Comparison of ENCODE assay signal across 25 cellular contexts in genomic region chr17:5541610-5542202, GRCh38. TPM values are rescaled to one million over a fixed set of nuclear protein-coding genes. Genes with fewer than 3 reads are reported as not detected.
A peak's percentile ranks its signal among the peaks of the same experiment; 100 is the strongest.
DNase-seq lines count a peak whose midpoint lies in the region; ATAC-seq and TF ChIP-seq lines count a peak whose summit lies in the region.
"Had no signal": no experiment of that assay in that cellular context is flagged by ENCODE, and none has a peak within 500 bp of the region (broad histone marks: within the 10 kb centered on the region; RNA-seq: fewer than 3 reads in every experiment).

No MANE protein-coding gene starts in this region.

- CTCF ChIA-PET in activated naive CD4-positive, alpha-beta T cell treated with anti-CD3 and anti-CD28 coated beads, Interleukin-2, amount 10 ng/mL, durations not matched to agents 7 days and 5 days (lab: Charles Lee) = no interaction called here

- peaks cover 37% of the 10 kb centered on the region for H3K36me3 ChIP-seq in RWPE2 (ENCODE audit: low read depth)
- H3K36me3 ChIP-seq: adrenal gland, brain microvascular endothelial cell, colonic mucosa, HAP-1 had no signal

- no peaks in the 10 kb centered on the region for H3K9me3 Mint-ChIP-seq in activated naive CD4-positive, alpha-beta T cell treated with anti-CD3 and anti-CD28 coated beads, Interleukin-2, amount 10 ng/mL, durations not matched to agents 7 days and 5 days
- H3K9me3 Mint-ChIP-seq: activated CD4-positive, alpha-beta memory T cell treated with anti-CD3 and anti-CD28 coated beads, Interleukin-2, amount 10 ng/mL, durations not matched to agents 7 days and 5 days; activated T-helper 1 cell treated with anti-CD3 and anti-CD28 coated beads, Interleukin-12 subunit alpha, Interleukin-12 subunit beta, Interleukin-2, Interleukin-4 antibody, amounts not matched to agents 30 ng/mL and 10 ng/mL and 1 ng/mL, durations not matched to agents 14 hours and 24 hours and 36 hours; CD4-positive, alpha-beta memory T cell; nephron progenitor cell; type B pancreatic cell had no signal

- no peaks in the 10 kb centered on the region for H3K4me1 Mint-ChIP-seq in activated naive CD4-positive, alpha-beta T cell treated with anti-CD3 and anti-CD28 coated beads, Interleukin-2, amount 10 ng/mL, durations not matched to agents 7 days and 5 days
- H3K4me1 Mint-ChIP-seq: activated CD4-positive, alpha-beta memory T cell treated with anti-CD3 and anti-CD28 coated beads, Interleukin-2, amount 10 ng/mL, durations not matched to agents 7 days and 5 days had no signal

- no peaks in the 10 kb centered on the region for H3K4me1 ChIP-seq in RWPE2 (ENCODE audit: insufficient read depth, poor library complexity, severe bottlenecking)
- H3K4me1 ChIP-seq: adrenal gland, colonic mucosa, HAP-1, left ventricle myocardium inferior had no signal

- no peak for TF ChIP-seq CTCF in RWPE2 (IDR thresholded peaks at IDR 0.05; ENCODE audit: poor library complexity, severe bottlenecking)

- DNase-seq in activated naive CD4-positive, alpha-beta T cell treated with anti-CD3 and anti-CD28 coated beads, Interleukin-2, amount 10 ng/mL, durations not matched to agents 7 days and 5 days = no peak
- no peak for DNase-seq in activated naive CD4-positive, alpha-beta T cell treated with anti-CD3 and anti-CD28 coated beads, Interleukin-2, amount 50 U/mL, for 16 hours
- no peak for DNase-seq in RWPE2 (ENCODE audit: low spot score)
- peak; percentile 75 for DNase-seq in iPS-NIHi11 (ENCODE audit: low spot score)
- DNase-seq in ureter (ENCODE audit: low spot score) = peak; percentile 13
- DNase-seq: activated CD4-positive, alpha-beta memory T cell treated with anti-CD3 and anti-CD28 coated beads, Interleukin-2, amount 10 ng/mL, durations not matched to agents 7 days and 5 days; activated CD4-positive, CD25-positive, alpha-beta regulatory T cell; brain microvascular endothelial cell; CD4-positive, alpha-beta memory T cell; colonic mucosa; DMS 273 treated with DMSO at 0.1 percent for 48 hours; left ventricle myocardium inferior; midbrain; NCI-H1417 treated with DMSO at 0.1 percent for 48 hours; NCI-H2171 treated with DMSO at 0.1 percent for 48 hours; nephron progenitor cell; stimulated activated CD4-positive, alpha-beta T cell treated with anti-CD3 and anti-CD28 coated beads, Interleukin-15, amount 100 ng/mL, for 24 hours; T-helper 9 cell had no signal

- H3K27ac Mint-ChIP-seq in activated naive CD4-positive, alpha-beta T cell treated with anti-CD3 and anti-CD28 coated beads, Interleukin-2, amount 10 ng/mL, durations not matched to agents 7 days and 5 days = peak overlapping the region; percentile 9
- H3K27ac Mint-ChIP-seq: activated CD4-positive, alpha-beta memory T cell treated with anti-CD3 and anti-CD28 coated beads, Interleukin-2, amount 10 ng/mL, durations not matched to agents 7 days and 5 days; nephron progenitor cell; type B pancreatic cell had no signal

- no peaks in the 10 kb centered on the region for H3K9me3 ChIP-seq in RWPE2 (ENCODE audit: severe bottlenecking)
- H3K9me3 ChIP-seq: adrenal gland, colonic mucosa, HAP-1, left ventricle myocardium inferior, sigmoid colon had no signal

- H3K27me3 Mint-ChIP-seq in activated naive CD4-positive, alpha-beta T cell treated with anti-CD3 and anti-CD28 coated beads, Interleukin-2, amount 10 ng/mL, durations not matched to agents 7 days and 5 days = no peaks in the 10 kb centered on the region
- H3K27me3 Mint-ChIP-seq: activated CD4-positive, alpha-beta memory T cell treated with anti-CD3 and anti-CD28 coated beads, Interleukin-2, amount 10 ng/mL, durations not matched to agents 7 days and 5 days; CD4-positive, alpha-beta memory T cell had no signal

- H3K4me3 ChIP-seq in RWPE2 (ENCODE audit: severe bottlenecking) = no peak overlapping the region
- H3K4me3 ChIP-seq: adrenal gland, colonic mucosa, HAP-1, left ventricle myocardium inferior, sigmoid colon had no signal

- peaks cover 69% of the 10 kb centered on the region for H3K36me3 Mint-ChIP-seq in activated naive CD4-positive, alpha-beta T cell treated with anti-CD3 and anti-CD28 coated beads, Interleukin-2, amount 10 ng/mL, durations not matched to agents 7 days and 5 days
- H3K36me3 Mint-ChIP-seq: type B pancreatic cell had no signal

- no peaks in the 10 kb centered on the region for H3K27me3 ChIP-seq in RWPE2 (ENCODE audit: insufficient read depth, poor library complexity, severe bottlenecking)
- H3K27me3 ChIP-seq: adrenal gland, brain microvascular endothelial cell, colonic mucosa, sigmoid colon had no signal

- ATAC-seq in RWPE2 (ENCODE audit: low read depth) (peak; percentile 23; the same call in 1 of the 3 replicates), SK-N-SH treated with all-trans-retinoic acid at 6 μM for 48 hours (no peak), GM18498 (IDR thresholded peaks at IDR 0.05; ENCODE audit: unreplicated experiment) (no peak)

- no peak overlapping the region for H3K27ac ChIP-seq in RWPE2 (ENCODE audit: poor library complexity, severe bottlenecking)
- H3K27ac ChIP-seq: adrenal gland, brain microvascular endothelial cell, colonic mucosa, left ventricle myocardium inferior had no signal

- no peak overlapping the region for H3K4me3 Mint-ChIP-seq in activated naive CD4-positive, alpha-beta T cell treated with anti-CD3 and anti-CD28 coated beads, Interleukin-2, amount 10 ng/mL, durations not matched to agents 7 days and 5 days
- H3K4me3 Mint-ChIP-seq: activated CD4-positive, alpha-beta memory T cell treated with anti-CD3 and anti-CD28 coated beads, Interleukin-2, amount 10 ng/mL, durations not matched to agents 7 days and 5 days; activated T-helper 1 cell treated with anti-CD3 and anti-CD28 coated beads, Interleukin-12 subunit alpha, Interleukin-12 subunit beta, Interleukin-2, Interleukin-4 antibody, amounts not matched to agents 30 ng/mL and 10 ng/mL and 1 ng/mL, durations not matched to agents 14 hours and 24 hours and 36 hours; nephron progenitor cell; type B pancreatic cell had no signal

TF ChIP-seq in SK-N-SH treated with all-trans-retinoic acid at 6 μM for 48 hours, 23 proteins besides CTCF, POLR2A, EP300 and RAD21:
- no peak for TF ChIP-seq PATZ1 (CRISPR knock-in tag; IDR thresholded peaks at IDR 0.05; ENCODE audit: borderline replicate concordance)
- TF ChIP-seq CSDC2 (CRISPR knock-in tag; IDR thresholded peaks at IDR 0.05) = no peak
- TF ChIP-seq, protein P1, sequence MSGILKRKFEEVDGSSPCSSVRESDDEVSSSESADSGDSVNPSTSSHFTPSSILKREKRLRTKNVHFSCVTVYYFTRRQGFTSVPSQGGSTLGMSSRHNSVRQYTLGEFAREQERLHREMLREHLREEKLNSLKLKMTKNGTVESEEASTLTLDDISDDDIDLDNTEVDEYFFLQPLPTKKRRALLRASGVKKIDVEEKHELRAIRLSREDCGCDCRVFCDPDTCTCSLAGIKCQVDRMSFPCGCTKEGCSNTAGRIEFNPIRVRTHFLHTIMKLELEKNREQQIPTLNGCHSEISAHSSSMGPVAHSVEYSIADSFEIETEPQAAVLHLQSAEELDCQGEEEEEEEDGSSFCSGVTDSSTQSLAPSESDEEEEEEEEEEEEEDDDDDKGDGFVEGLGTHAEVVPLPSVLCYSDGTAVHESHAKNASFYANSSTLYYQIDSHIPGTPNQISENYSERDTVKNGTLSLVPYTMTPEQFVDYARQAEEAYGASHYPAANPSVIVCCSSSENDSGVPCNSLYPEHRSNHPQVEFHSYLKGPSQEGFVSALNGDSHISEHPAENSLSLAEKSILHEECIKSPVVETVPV (CRISPR knock-in tag; IDR thresholded peaks at IDR 0.05) = no peak
- no peak for TF ChIP-seq ZFP3 (CRISPR knock-in tag; IDR thresholded peaks at IDR 0.05)
- TF ChIP-seq TCF4 (CRISPR knock-in tag; IDR thresholded peaks at IDR 0.05; ENCODE audit: borderline replicate concordance) = no peak
- TF ChIP-seq OSR1 (CRISPR knock-in tag; IDR thresholded peaks at IDR 0.05) = no peak
- TF ChIP-seq GLIS3 (CRISPR knock-in tag; IDR thresholded peaks at IDR 0.05) = no peak
- TF ChIP-seq BACH2 (CRISPR knock-in tag; IDR thresholded peaks at IDR 0.05; ENCODE audit: borderline replicate concordance) = no peak
- TF ChIP-seq RARB (CRISPR knock-in tag; IDR thresholded peaks at IDR 0.05) = no peak

RNA-seq across cellular contexts. Expression of gene NLRP1, which starts 42.6 kb away (rescaled TPM):
- 34.2 TPM for total RNA-seq in ureter

RNA-seq across cellular contexts. Expression of gene MIS12, which starts 55.3 kb away (rescaled TPM):
- 17.7 TPM for total RNA-seq in ureter

RNA-seq across cellular contexts. Expression of gene DERL2, which starts 55.7 kb away (rescaled TPM):
- 68.9 TPM for total RNA-seq in ureter

Comparison
In these comparisons a context has a peak if more than half of its experiments do, and no peak if none do; other contexts are left out.
1. DNase-seq: peak in iPS-NIHi11 (single experiment) and ureter (single experiment); none in activated naive CD4-positive, alpha-beta T cell treated with anti-CD3 and anti-CD28 coated beads, Interleukin-2, amount 10 ng/mL, durations not matched to agents 7 days and 5 days (single experiment), activated naive CD4-positive, alpha-beta T cell treated with anti-CD3 and anti-CD28 coated beads, Interleukin-2, amount 50 U/mL, for 16 hours (single experiment) and RWPE2 (single experiment).